20 cellular contexts compared by ENCODE assay signal in genomic region chr13:77065456-77066147, GRCh38. TPM values are rescaled to one million over a fixed set of nuclear protein-coding genes. Genes with fewer than 3 reads are reported as not detected.
DNase-seq lines count a peak whose midpoint lies in the region; ATAC-seq and TF ChIP-seq lines count a peak whose summit lies in the region.
"Had no signal": no experiment of that assay in that cellular context is flagged by ENCODE, and none has a peak within 500 bp of the region (broad histone marks: within the 10 kb centered on the region; RNA-seq: fewer than 3 reads in every experiment).

No MANE protein-coding gene starts in this region.

- TF ChIP-seq POLR2A in breast epithelium (IDR thresholded peaks at IDR 0.05): no peak

- H3K4me1 Mint-ChIP-seq in CD14-positive monocyte (peaks cover 31% of the 10 kb centered on the region), IgD-negative memory B cell (peaks cover 9 to 10% (median 10%) of the 10 kb centered on the region in 3 donors)

- H3K4me3 ChIP-seq in SK-N-MC (no peak overlapping the region), lower lobe of right lung (no peak overlapping the region), breast epithelium (no peak overlapping the region)
- H3K4me3 ChIP-seq: adrenal gland, esophagus squamous epithelium, left lung, right lobe of liver, SJSA1, uterus had no signal

- H3K4me1 ChIP-seq in lower lobe of right lung: peaks cover 8% of the 10 kb centered on the region
- no peaks in the 10 kb centered on the region for H3K4me1 ChIP-seq in breast epithelium
- H3K4me1 ChIP-seq: adrenal gland, esophagus squamous epithelium, left lung, SJSA1, uterus had no signal

- TF ChIP-seq CTCF in CD14-positive monocyte (IDR thresholded peaks at IDR 0.05): no peak
- TF ChIP-seq CTCF in lower lobe of right lung (IDR thresholded peaks at IDR 0.05): no peak
- no peak for TF ChIP-seq CTCF in breast epithelium (IDR thresholded peaks at IDR 0.05)

- DNase-seq in CD14-positive monocyte (ENCODE audit: low spot score) (no peak), SK-N-MC (ENCODE audit: low read depth, low spot score) (no peak), lower lobe of right lung (no peak), left colon (no peak), AG08395 (ENCODE audit: low spot score) (no peak), breast epithelium (ENCODE audit: low spot score in 2 of 2) (no peak)
- DNase-seq: activated CD4-positive, alpha-beta T cell treated with anti-CD3 and anti-CD28 coated beads, Interleukin-2, amount 50 U/mL, for 48 hours; activated T-cell treated with anti-CD3 and anti-CD28 coated beads, Interleukin-2, amount 50 U/mL, for 24 hours; adrenal gland; COR-L47; esophagus squamous epithelium; glutamatergic neuron; left lung; NCI-H2029 treated with DMSO at 0.1 percent for 48 hours; right lobe of liver; uterus had no signal

- H3K9me3 ChIP-seq in SK-N-MC (ENCODE audit: low read depth, low read length) (no peaks in the 10 kb centered on the region), lower lobe of right lung (no peaks in the 10 kb centered on the region), breast epithelium (no peaks in the 10 kb centered on the region)
- H3K9me3 ChIP-seq: adrenal gland, esophagus squamous epithelium, left lung, right lobe of liver, SJSA1, uterus had no signal

- H3K27me3 ChIP-seq in lower lobe of right lung (ENCODE audit: low read depth) (no peaks in the 10 kb centered on the region), breast epithelium (no peaks in the 10 kb centered on the region)
- H3K27me3 ChIP-seq: adrenal gland, esophagus squamous epithelium, left lung, right lobe of liver, SJSA1, uterus had no signal

- H3K27me3 Mint-ChIP-seq in CD14-positive monocyte (ENCODE audit: low read depth in 3 of 3) (no peaks in the 10 kb centered on the region), IgD-negative memory B cell (no peaks in the 10 kb centered on the region)
- H3K27me3 Mint-ChIP-seq: activated T-cell treated with anti-CD3 and anti-CD28 coated beads, Interleukin-2, amount 50 U/mL, for 24 hours had no signal

- no peak overlapping the region for H3K9ac ChIP-seq in SK-N-MC (ENCODE audit: insufficient read length)

- H3K27ac Mint-ChIP-seq in CD14-positive monocyte (peak overlapping the region; percentile 56 to 95 (median 89)), IgD-negative memory B cell (peak overlapping the region in 2 of 3 donors; percentile 78)
- H3K27ac Mint-ChIP-seq: activated T-cell treated with anti-CD3 and anti-CD28 coated beads, Interleukin-2, amount 50 U/mL, for 24 hours had no signal

- H3K27ac ChIP-seq in SK-N-MC (peak overlapping the region; percentile 28; the same call in 1 of the 2 replicates), lower lobe of right lung (peak overlapping the region; percentile 38), breast epithelium (no peak overlapping the region)
- H3K27ac ChIP-seq: esophagus squamous epithelium, right lobe of liver, SJSA1, uterus had no signal

- intact Hi-C loops in CD14-positive monocyte (cut with micrococcal nuclease) (no loop called here), lower lobe of right lung (cut with DNase I) (no loop called here), left colon (cut with DNase I, micrococcal nuclease) (no loop called here), breast epithelium (cut with DNase I; ENCODE audit: low total_unique reads) (no loop called here)

- H3K36me3 Mint-ChIP-seq in CD14-positive monocyte: peaks cover 60 to 65% of the 10 kb centered on the region in 2 donors
- peaks cover 3% of the 10 kb centered on the region for H3K36me3 Mint-ChIP-seq in IgD-negative memory B cell

- H3K9me3 Mint-ChIP-seq in CD14-positive monocyte (peaks cover 0 to 2% (median 0%) of the 10 kb centered on the region in 7 donors), IgD-negative memory B cell (no peaks in the 10 kb centered on the region)
- H3K9me3 Mint-ChIP-seq: activated T-cell treated with anti-CD3 and anti-CD28 coated beads, Interleukin-2, amount 50 U/mL, for 24 hours had no signal

- H3K4me3 Mint-ChIP-seq in CD14-positive monocyte (peak overlapping the region in 1 of 2 donors; percentile 5), IgD-negative memory B cell (peak overlapping the region in 1 of 4 donors; percentile 51)
- H3K4me3 Mint-ChIP-seq: activated T-cell treated with anti-CD3 and anti-CD28 coated beads, Interleukin-2, amount 50 U/mL, for 24 hours had no signal

- peaks cover 70% of the 10 kb centered on the region for H3K36me3 ChIP-seq in SK-N-MC (ENCODE audit: insufficient read depth, low read length)
- H3K36me3 ChIP-seq in lower lobe of right lung: peaks cover 95% of the 10 kb centered on the region
- peaks cover 18% of the 10 kb centered on the region for H3K36me3 ChIP-seq in breast epithelium
- H3K36me3 ChIP-seq: uterus had no signal

- ATAC-seq in lower lobe of right lung (no peak), HG03565 (IDR thresholded peaks at IDR 0.05; ENCODE audit: unreplicated experiment) (no peak), left colon (no peak)
- ATAC-seq: HepG2, left lung had no signal

RNA-seq across cellular contexts. Expression of gene FBXL3, which starts 38.6 kb away (rescaled TPM):
- 10 to 100 TPM; 19.0 to 20.0 TPM for polyA plus RNA-seq in CD14-positive monocyte
- polyA plus RNA-seq in IgD-negative memory B cell: 43.4 TPM
- 57.7 TPM for total RNA-seq in lower lobe of right lung
- 10 to 100 TPM; 37.7 to 52.0 TPM for total RNA-seq in left colon
- 100 to 1,000 TPM; 110 to 129 (median 128) TPM for total RNA-seq in breast epithelium

Comparison
In these comparisons a context has a peak if more than half of its experiments do, and no peak if none do; other contexts are left out.
1. H3K27ac ChIP-seq: peak in SK-N-MC (single experiment) and lower lobe of right lung (single experiment); none in breast epithelium (0 of 2).